In the genomic region with DNA sequence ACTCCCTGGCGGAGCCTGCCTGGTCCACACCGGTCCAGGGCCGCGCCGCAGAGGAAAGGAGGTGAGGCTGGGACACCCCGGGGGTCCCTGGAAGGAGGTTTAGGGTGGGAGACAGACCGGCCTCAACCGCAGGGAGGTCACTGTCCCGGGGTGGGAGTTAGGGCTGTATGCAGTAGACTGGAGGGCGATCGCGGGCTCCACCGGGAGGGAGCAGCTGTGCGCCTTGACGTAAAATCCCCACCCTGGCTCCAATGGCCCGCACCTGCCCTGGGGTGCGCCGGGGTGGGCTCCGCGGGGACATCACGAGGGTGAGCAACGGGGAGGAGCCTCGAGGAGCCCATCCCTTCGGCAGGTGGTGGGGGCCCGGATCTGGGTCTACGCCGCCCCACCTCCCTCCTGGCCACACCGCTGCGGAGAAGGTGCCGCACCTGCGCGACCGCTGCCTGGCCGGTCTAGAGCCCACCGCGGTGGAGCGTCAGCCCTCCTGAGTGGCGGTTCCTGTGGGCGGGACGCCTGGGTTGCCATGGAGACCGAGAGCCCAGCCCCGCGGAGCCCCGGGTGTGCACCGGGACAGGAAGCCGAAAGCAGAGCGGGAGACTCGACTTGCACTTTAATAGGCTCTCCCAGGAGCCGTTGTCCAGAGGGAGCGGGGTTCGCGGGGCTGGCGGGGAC, we compare ENCODE assay signal across 10 cellular contexts.
A peak's percentile ranks its signal among the peaks of the same experiment; 100 is the strongest.
DNase-seq lines count a peak whose midpoint lies in the region; ATAC-seq and TF ChIP-seq lines count a peak whose summit lies in the region.
"Had no signal": no experiment of that assay in that cellular context is flagged by ENCODE, and none has a peak within 500 bp of the region (broad histone marks: within the 10 kb centered on the region; RNA-seq: fewer than 3 reads in every experiment).

No MANE protein-coding gene starts in this region.

- no peaks in the 10 kb centered on the region for H3K27me3 ChIP-seq in Panc1 (ENCODE audit: control insufficient read depth, insufficient read depth, low read length)
- peaks cover 86% of the 10 kb centered on the region for H3K27me3 ChIP-seq in suprapubic skin

- TF ChIP-seq POLR2A in suprapubic skin (IDR thresholded peaks at IDR 0.05) = no peak

- DNase-seq in activated CD4-positive, alpha-beta memory T cell treated with anti-CD3 and anti-CD28 coated beads for 36 hours = peak; percentile 28
- no peak for DNase-seq in activated CD4-positive, alpha-beta memory T cell treated with anti-CD3 and anti-CD28 coated beads, Interleukin-2, amount 10 ng/mL, durations not matched to agents 7 days and 5 days
- DNase-seq in Panc1 (ENCODE audit: low read depth, low spot score) = no peak
- peak; percentile 46 to 74 for DNase-seq in suprapubic skin (ENCODE audit: low spot score in 2 of 2)
- DNase-seq in COLO668 (lab: John Stamatoyannopoulos, UW; ENCODE audit: unreplicated experiment) = no peak
- DNase-seq in amniotic stem cell (lab: John Stamatoyannopoulos, UW) = no peak
- no peak for DNase-seq in HUDEP-2 (lab: John Stamatoyannopoulos, UW; ENCODE audit: unreplicated experiment in 76 of 76)

- H3K4me3 Mint-ChIP-seq in activated CD4-positive, alpha-beta memory T cell treated with anti-CD3 and anti-CD28 coated beads for 36 hours = no peak overlapping the region
- H3K4me3 Mint-ChIP-seq in activated CD4-positive, alpha-beta memory T cell treated with anti-CD3 and anti-CD28 coated beads, Interleukin-2, amount 10 ng/mL, durations not matched to agents 7 days and 5 days = no peak overlapping the region

- H3K27ac ChIP-seq in Panc1 (ENCODE audit: low read length) (no peak overlapping the region), suprapubic skin (no peak overlapping the region)
- H3K27ac ChIP-seq: C4-2B had no signal

- POLR2A ChIA-PET in activated CD4-positive, alpha-beta memory T cell treated with anti-CD3 and anti-CD28 coated beads for 36 hours (lab: Charles Lee) = no interaction called here
- POLR2A ChIA-PET in activated CD4-positive, alpha-beta memory T cell treated with anti-CD3 and anti-CD28 coated beads, Interleukin-2, amount 10 ng/mL, durations not matched to agents 7 days and 5 days (lab: Charles Lee) = no interaction called here
- POLR2A ChIA-PET in Panc1 (lab: Charles Lee) = no interaction called here

- in situ Hi-C loops in Panc1 (cut with HindIII; ENCODE audit: low pct_unique_long_range_greater_than_20kb, low sequenced_read_pairs) = no loop called here

- intact Hi-C loops in activated CD4-positive, alpha-beta memory T cell treated with anti-CD3 and anti-CD28 coated beads for 36 hours (cut with micrococcal nuclease) = no loop called here
- intact Hi-C loops in Panc1 (cut with micrococcal nuclease; ENCODE audit: unreplicated experiment) = loop anchor here (10.0 kb wide), 1 partner anchor 307 kb away; no protein-coding TSS in a partner anchor

- H3K36me3 Mint-ChIP-seq in activated CD4-positive, alpha-beta memory T cell treated with anti-CD3 and anti-CD28 coated beads for 36 hours = no peaks in the 10 kb centered on the region
- H3K36me3 Mint-ChIP-seq in activated CD4-positive, alpha-beta memory T cell treated with anti-CD3 and anti-CD28 coated beads, Interleukin-2, amount 10 ng/mL, durations not matched to agents 7 days and 5 days (ENCODE audit: low read depth) = no peaks in the 10 kb centered on the region

- 0 out of 2 replicates have a peak, but pooled peaks have one; percentile 15 for ATAC-seq in Panc1
- ATAC-seq: HepG2 had no signal

- H3K36me3 ChIP-seq in Panc1 (ENCODE audit: control insufficient read depth, insufficient read depth, low read length) (no peaks in the 10 kb centered on the region), suprapubic skin (no peaks in the 10 kb centered on the region)

- H3K27me3 Mint-ChIP-seq in activated CD4-positive, alpha-beta memory T cell treated with anti-CD3 and anti-CD28 coated beads for 36 hours = peaks cover 35% of the 10 kb centered on the region
- peaks cover 28% of the 10 kb centered on the region for H3K27me3 Mint-ChIP-seq in activated CD4-positive, alpha-beta memory T cell treated with anti-CD3 and anti-CD28 coated beads, Interleukin-2, amount 10 ng/mL, durations not matched to agents 7 days and 5 days

- TF ChIP-seq CTCF in Panc1 (IDR thresholded peaks at IDR 0.05) (no peak), suprapubic skin (IDR thresholded peaks at IDR 0.05) (no peak)

- CTCF ChIA-PET in activated CD4-positive, alpha-beta memory T cell treated with anti-CD3 and anti-CD28 coated beads for 36 hours (lab: Charles Lee) = interaction anchor here (1.0 kb wide), 1 partner anchor 10 kb away, joined by 3 read pairs; no protein-coding TSS in a partner anchor
- CTCF ChIA-PET in activated CD4-positive, alpha-beta memory T cell treated with anti-CD3 and anti-CD28 coated beads, Interleukin-2, amount 10 ng/mL, durations not matched to agents 7 days and 5 days (lab: Charles Lee) = interaction anchor here (1.0 kb wide), 1 partner anchor 10 kb away, joined by 3 read pairs; no protein-coding TSS in a partner anchor
- CTCF ChIA-PET in Panc1 (lab: Charles Lee) = no interaction called here

- 0 out of 2 replicates have a peak, but pooled peaks cover 2% of the 10 kb centered on the region for H3K4me1 ChIP-seq in Panc1 (ENCODE audit: control insufficient read depth, insufficient read depth, low read length)
- peaks cover 9% of the 10 kb centered on the region for H3K4me1 ChIP-seq in suprapubic skin

- H3K9me3 ChIP-seq in Panc1 (ENCODE audit: control insufficient read depth, insufficient read depth, low read depth, low read length) = no peaks in the 10 kb centered on the region
- peaks cover 7% of the 10 kb centered on the region for H3K9me3 ChIP-seq in iPS-18c (ENCODE audit: control insufficient read depth, insufficient read depth, low read length)
- H3K9me3 ChIP-seq in suprapubic skin = no peaks in the 10 kb centered on the region

- 14% methylated on average over 16 of the region's 53 CpGs for WGBS in suprapubic skin

- H3K4me1 Mint-ChIP-seq in activated CD4-positive, alpha-beta memory T cell treated with anti-CD3 and anti-CD28 coated beads for 36 hours (ENCODE audit: low read depth) = peaks cover 2% of the 10 kb centered on the region
- H3K4me1 Mint-ChIP-seq in activated CD4-positive, alpha-beta memory T cell treated with anti-CD3 and anti-CD28 coated beads, Interleukin-2, amount 10 ng/mL, durations not matched to agents 7 days and 5 days = peaks cover 3% of the 10 kb centered on the region

- H3K9me3 Mint-ChIP-seq in activated CD4-positive, alpha-beta memory T cell treated with anti-CD3 and anti-CD28 coated beads for 36 hours = no peaks in the 10 kb centered on the region
- no peaks in the 10 kb centered on the region for H3K9me3 Mint-ChIP-seq in activated CD4-positive, alpha-beta memory T cell treated with anti-CD3 and anti-CD28 coated beads, Interleukin-2, amount 10 ng/mL, durations not matched to agents 7 days and 5 days

- no peak overlapping the region for H3K4me3 ChIP-seq in Panc1 (ENCODE audit: low read depth in 2 of 2, low read length in 2 of 2)
- peak overlapping the region; percentile 55 for H3K4me3 ChIP-seq in iPS-18c (ENCODE audit: insufficient read depth, low read depth, low read length)
- peak overlapping the region; percentile 11 for H3K4me3 ChIP-seq in suprapubic skin

- no peak overlapping the region for H3K27ac Mint-ChIP-seq in activated CD4-positive, alpha-beta memory T cell treated with anti-CD3 and anti-CD28 coated beads for 36 hours
- no peak overlapping the region for H3K27ac Mint-ChIP-seq in activated CD4-positive, alpha-beta memory T cell treated with anti-CD3 and anti-CD28 coated beads, Interleukin-2, amount 10 ng/mL, durations not matched to agents 7 days and 5 days

- no TSS peak for BruUV-seq in Panc1 (replicated peaks; lab: Mats Ljungman, UMichigan)

- TF ChIP-seq EP300 in suprapubic skin (IDR thresholded peaks at IDR 0.05) = no peak

Comparison
In these comparisons a context has a peak if more than half of its experiments do, and no peak if none do; other contexts are left out.
1. DNase-seq: peak in activated CD4-positive, alpha-beta memory T cell treated with anti-CD3 and anti-CD28 coated beads for 36 hours (single experiment) and suprapubic skin (2 of 2); none in activated CD4-positive, alpha-beta memory T cell treated with anti-CD3 and anti-CD28 coated beads, Interleukin-2, amount 10 ng/mL, durations not matched to agents 7 days and 5 days (single experiment), Panc1 (single experiment), COLO668 (single experiment), amniotic stem cell (single experiment) and HUDEP-2 (0 of 76).
2. H3K4me3 ChIP-seq: peak in iPS-18c (single experiment) and suprapubic skin (single experiment); none in Panc1 (0 of 2).